In the genomic region with DNA sequence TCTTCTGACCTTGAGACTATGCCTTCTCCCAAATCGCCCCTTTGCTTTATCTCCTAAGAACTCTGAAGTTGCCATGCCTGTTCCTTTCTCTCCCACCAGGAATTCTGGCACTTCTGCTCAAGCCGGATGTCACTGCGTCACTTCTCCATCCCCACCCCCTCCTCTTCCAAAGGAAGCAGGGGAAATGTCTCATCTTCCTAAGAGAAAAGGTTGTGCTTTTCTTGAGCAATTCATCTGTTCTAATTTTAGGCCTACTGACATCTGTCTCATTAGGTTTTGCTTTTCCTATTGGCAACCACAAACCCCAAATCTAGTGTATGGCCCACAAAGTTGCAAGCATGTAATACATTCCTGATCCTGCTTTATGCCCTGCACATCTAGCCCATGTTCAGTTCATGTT, we compare ENCODE assay signal across 11 cellular contexts. TPM values are rescaled to one million over a fixed set of nuclear protein-coding genes. Genes with fewer than 3 reads are reported as not detected.
DNase-seq lines count a peak whose midpoint lies in the region; ATAC-seq, FAIRE-seq and TF ChIP-seq lines count a peak whose summit lies in the region.
"Had no signal": no experiment of that assay in that cellular context is flagged by ENCODE, and none has a peak within 500 bp of the region (broad histone marks: within the 10 kb centered on the region; RNA-seq: fewer than 3 reads in every experiment).

No MANE protein-coding gene starts in this region.

- H3K27me3 ChIP-seq in endothelial cell of umbilical vein (ENCODE audit: control insufficient read depth in 2 of 2, insufficient read depth in 2 of 2, low read length in 2 of 2) (no peaks in the 10 kb centered on the region), BE2C (no peaks in the 10 kb centered on the region)

- H3K9me3 Mint-ChIP-seq in neural crest cell, result no peaks in the 10 kb centered on the region

- H3K36me3 Mint-ChIP-seq in neural crest cell (ENCODE audit: low read depth), result no peaks in the 10 kb centered on the region

- no peaks in the 10 kb centered on the region for H4K20me1 ChIP-seq in endothelial cell of umbilical vein (replicated peaks; ENCODE audit: control insufficient read depth, extremely low read depth, insufficient read depth, low read length)

- TF ChIP-seq POLR2A in endothelial cell of umbilical vein (IDR thresholded peaks at IDR 0.05; ENCODE audit: low read depth, low read length), result no peak

- H3K4me1 Mint-ChIP-seq in neural crest cell, result peaks cover 6% of the 10 kb centered on the region

- H3K27me3 Mint-ChIP-seq in neural crest cell (ENCODE audit: low read depth), result no peaks in the 10 kb centered on the region

- H2AFZ ChIP-seq in endothelial cell of umbilical vein (ENCODE audit: low read depth, low read length), result no peak overlapping the region

- ATAC-seq in HG03457 (IDR thresholded peaks at IDR 0.05; ENCODE audit: unreplicated experiment), result no peak

- POLR2A ChIA-PET in endothelial cell of umbilical vein (lab: Charles Lee), result no interaction called here

- no peaks in the 10 kb centered on the region for H3K9me1 ChIP-seq in endothelial cell of umbilical vein (replicated peaks; ENCODE audit: control insufficient read depth, extremely low read depth, insufficient read depth, low read length)

- H3K27ac ChIP-seq in endothelial cell of umbilical vein (ENCODE audit: insufficient read depth, low read depth, low read length), result peak overlapping the region; percentile 76

- peak overlapping the region; percentile 14 for H3K27ac Mint-ChIP-seq in neural crest cell (ENCODE audit: unreplicated experiment)

- intact Hi-C loops in endothelial cell of umbilical vein (cut with micrococcal nuclease), result loop anchor here (1.0 kb wide), 3 partner anchors 14 to 127 kb away; a partner anchor contains a TSS

- no peak overlapping the region for H3K4me3 Mint-ChIP-seq in neural crest cell

- H3K79me2 ChIP-seq in endothelial cell of umbilical vein (ENCODE audit: control insufficient read depth, insufficient read depth, low read length), result no peaks in the 10 kb centered on the region

- H3K4me1 ChIP-seq in endothelial cell of umbilical vein (ENCODE audit: control insufficient read depth, extremely low read depth, insufficient read depth, low read length), result peaks cover 19% of the 10 kb centered on the region
- H3K4me1 ChIP-seq in BE2C, result no peaks in the 10 kb centered on the region

- peak overlapping the region; percentile 88 for H3K4me2 ChIP-seq in endothelial cell of umbilical vein (ENCODE audit: insufficient read depth, low read length)

- dilution Hi-C loops in endothelial cell of umbilical vein (cut with MboI; ENCODE audit: extremely low pct_ligation_motif_present, low sequenced_read_pairs), result no loop called here

- H3K4me3 ChIP-seq in endothelial cell of umbilical vein (replicated peaks in 1 of 3; ENCODE audit: insufficient read depth in 1 of 3, low read depth in 1 of 3, low read length in 3 of 3) (peak overlapping the region in 1 of 3 experiments; percentile 39), BE2C (ENCODE audit: low read depth, low read length) (no peak overlapping the region)
- H3K4me3 ChIP-seq: K562 had no signal

- CTCF ChIA-PET in endothelial cell of umbilical vein (lab: Charles Lee), result no interaction called here

- no peak for TF ChIP-seq CTCF in endothelial cell of umbilical vein (IDR thresholded peaks at IDR 0.05; ENCODE audit: extremely low read depth in 1 of 2, insufficient read depth in 1 of 2, low read depth in 1 of 2, low read length in 2 of 2)
- no peak for TF ChIP-seq CTCF in neural crest cell (conservative IDR thresholded peaks at IDR 0.05)
- no peak for TF ChIP-seq CTCF in BE2C (IDR thresholded peaks at IDR 0.05; ENCODE audit: low read depth, low read length)

- peak; percentile 6 for DNase-seq in GDM1 (lab: John Stamatoyannopoulos, UW)
- DNase-seq in M059J (ENCODE audit: low read depth), result peak; percentile 84
- peak; percentile 90 for DNase-seq in endothelial cell of umbilical vein (ENCODE audit: low read depth, low spot score)
- no peak for DNase-seq in neural crest cell (ENCODE audit: low read depth, low spot score)
- no peak for DNase-seq in stimulated activated CD4-positive, alpha-beta T cell treated with anti-CD3 and anti-CD28 coated beads, Interleukin-2, amount 100 ng/mL, for 24 hours
- no peak for DNase-seq in BE2C
- DNase-seq: NCI-H69, substantia nigra had no signal

- no TSS peak for BruUV-seq in endothelial cell of umbilical vein (replicated peaks; lab: Mats Ljungman, UMichigan)

- H3K9me3 ChIP-seq in endothelial cell of umbilical vein (replicated peaks; ENCODE audit: control insufficient read depth, insufficient read depth, low read length) (no peaks in the 10 kb centered on the region), BE2C (no peaks in the 10 kb centered on the region)

- peak; percentile 99 for FAIRE-seq in endothelial cell of umbilical vein (lab: Jason Lieb, UNC)
- FAIRE-seq: K562, TTC549 had no signal

- peak overlapping the region; percentile 89 for H3K9ac ChIP-seq in endothelial cell of umbilical vein (replicated peaks; ENCODE audit: extremely low read depth, insufficient read depth, low read length)

- H3K36me3 ChIP-seq in endothelial cell of umbilical vein (ENCODE audit: control insufficient read depth in 2 of 2, extremely low read depth in 1 of 2, insufficient read depth in 2 of 2, low read length in 2 of 2) (no peaks in the 10 kb centered on the region), BE2C (no peaks in the 10 kb centered on the region)

TF ChIP-seq in endothelial cell of umbilical vein, 7 proteins besides CTCF, POLR2A, EP300 and RAD21:
- TF ChIP-seq FOS (IDR thresholded peaks at IDR 0.05; ENCODE audit: borderline replicate concordance, insufficient read depth, low read length) (peak; percentile 79), POLR2AphosphoS5 (IDR thresholded peaks at IDR 0.05; ENCODE audit: insufficient read depth, low read depth, low read length) (peak; percentile 77), JUN (IDR thresholded peaks at IDR 0.05; ENCODE audit: borderline replicate concordance, insufficient read depth, insufficient read length, low read depth) (peak; percentile 87), MAX (IDR thresholded peaks at IDR 0.05; ENCODE audit: insufficient read depth, insufficient read length) (no peak), GATA2 (IDR thresholded peaks at IDR 0.05; ENCODE audit: insufficient read depth, insufficient read length, low read depth, low read length) (peak; percentile 5), EZH2 (IDR thresholded peaks at IDR 0.05; ENCODE audit: borderline replicate concordance, low read depth, low read length, severe bottlenecking) (no peak)

RNA-seq across cellular contexts. Expression of gene PABIR2, which starts 24.4 kb away (rescaled TPM):
- 55.5 and 77.5 TPM in 2 replicates for total RNA-seq in M059J (2014; rRNA removed; shearing (Covaris generic))
- total RNA-seq in endothelial cell of umbilical vein (23.9 and 26.4 TPM in 2 replicates), neural crest cell (24.3 and 29.7 TPM in 2 replicates)
- polyA plus RNA-seq in endothelial cell of umbilical vein, result 8.1 and 11.8 TPM in 2 replicates
- 12.1 and 13.7 TPM in 2 replicates for polyA plus RNA-seq in endothelial cell of umbilical vein (2011; cell fraction: cytosol; rRNA removed)
- polyA plus RNA-seq in endothelial cell of umbilical vein (2011; cell fraction: nucleus; rRNA removed), result 59.9 and 63.7 TPM in 2 replicates
- 19.9 and 26.5 TPM in 2 replicates for polyA plus RNA-seq in endothelial cell of umbilical vein (2012)
- polyA minus RNA-seq in endothelial cell of umbilical vein, result 16.0 and 20.5 TPM in 2 replicates
- polyA minus RNA-seq in endothelial cell of umbilical vein (2011; cell fraction: cytosol; rRNA and poly(A)+ RNA removed), result 27.3 TPM
- 14.3 and 19.2 TPM in 2 replicates for polyA minus RNA-seq in endothelial cell of umbilical vein (2011; cell fraction: nucleus; rRNA and poly(A)+ RNA removed)
- polyA plus RNA-seq in BE2C (2012; ENCODE audit: insufficient read depth, insufficient read length, low read depth), result 8.6 TPM

Comparison
In these comparisons a context has a peak if more than half of its experiments do, and no peak if none do; other contexts are left out.
1. DNase-seq: peak in GDM1 (single experiment), M059J (single experiment) and endothelial cell of umbilical vein (single experiment); none in neural crest cell (single experiment), stimulated activated CD4-positive, alpha-beta T cell treated with anti-CD3 and anti-CD28 coated beads, Interleukin-2, amount 100 ng/mL, for 24 hours (0 of 2) and BE2C (single experiment).